ENCODE assay signal across 10 cellular contexts in genomic region chr14:91866061-91866460, GRCh38. TPM values are rescaled to one million over a fixed set of nuclear protein-coding genes. Genes with fewer than 3 reads are reported as not detected.
DNase-seq lines count a peak whose midpoint lies in the region; ATAC-seq and TF ChIP-seq lines count a peak whose summit lies in the region.
"Had no signal": no experiment of that assay in that cellular context is flagged by ENCODE, and none has a peak within 500 bp of the region (broad histone marks: within the 10 kb centered on the region; RNA-seq: fewer than 3 reads in every experiment).

No MANE protein-coding gene starts in this region.

- TF ChIP-seq CTCF in AG10803 (conservative IDR thresholded peaks at IDR 0.05; ENCODE audit: low read length) (no peak), HEK293 (tag by site-specific recombination; IDR thresholded peaks at IDR 0.05) (no peak), lower lobe of right lung (IDR thresholded peaks at IDR 0.05) (no peak)

- no peak overlapping the region for H3K27ac ChIP-seq in HEK293 (ENCODE audit: extremely low read depth, low read depth, low read length)
- peak overlapping the region; percentile 36 for H3K27ac ChIP-seq in lower lobe of right lung
- H3K27ac ChIP-seq: C4-2B had no signal

- peak overlapping the region; percentile 89 for H3K4me3 Mint-ChIP-seq in activated naive CD4-positive, alpha-beta T cell treated with anti-CD3 and anti-CD28 coated beads, Interleukin-2, amount 50 U/mL, for 24 hours

- H3K27ac Mint-ChIP-seq in activated naive CD4-positive, alpha-beta T cell treated with anti-CD3 and anti-CD28 coated beads, Interleukin-2, amount 50 U/mL, for 24 hours = peak overlapping the region; percentile 93

- no peaks in the 10 kb centered on the region for H3K27me3 ChIP-seq in lower lobe of right lung (ENCODE audit: low read depth)

- H3K4me3 ChIP-seq in AG10803 (ENCODE audit: low read length) = no peak overlapping the region
- H3K4me3 ChIP-seq in HEK293 (ENCODE audit: low read depth, low read length) = no peak overlapping the region
- H3K4me3 ChIP-seq in lower lobe of right lung = peak overlapping the region; percentile 29

- peaks cover 8% of the 10 kb centered on the region for H3K4me1 ChIP-seq in HEK293 (ENCODE audit: control insufficient read depth, insufficient read depth, low read length)
- H3K4me1 ChIP-seq in lower lobe of right lung = peaks cover 21% of the 10 kb centered on the region

- peaks cover 92% of the 10 kb centered on the region for H3K4me1 Mint-ChIP-seq in activated naive CD4-positive, alpha-beta T cell treated with anti-CD3 and anti-CD28 coated beads, Interleukin-2, amount 50 U/mL, for 24 hours

- ATAC-seq in lower lobe of right lung (peak in 1 of 2 donors; percentile 50), HG03108 (IDR thresholded peaks at IDR 0.05; ENCODE audit: unreplicated experiment) (no peak), HG03139 (IDR thresholded peaks at IDR 0.05; ENCODE audit: unreplicated experiment) (no peak)

- intact Hi-C loops in lower lobe of right lung (cut with DNase I) = no loop called here

- POLR2A ChIA-PET in HEK293 (lab: Yijun Ruan, JAX) = no interaction called here

- no peaks in the 10 kb centered on the region for H3K9me3 Mint-ChIP-seq in activated naive CD4-positive, alpha-beta T cell treated with anti-CD3 and anti-CD28 coated beads, Interleukin-2, amount 50 U/mL, for 24 hours

- H3K36me3 ChIP-seq in HEK293 (ENCODE audit: control insufficient read depth in 2 of 2, insufficient read depth in 1 of 2, low read length in 2 of 2) = no peaks in the 10 kb centered on the region
- H3K36me3 ChIP-seq in lower lobe of right lung = peaks cover 17% of the 10 kb centered on the region

- peaks cover 12% of the 10 kb centered on the region for H3K36me3 Mint-ChIP-seq in activated naive CD4-positive, alpha-beta T cell treated with anti-CD3 and anti-CD28 coated beads, Interleukin-2, amount 50 U/mL, for 24 hours

- DNase-seq in AG10803 (ENCODE audit: low read depth) (peak; percentile 71), lower lobe of right lung (no peak), NCI-H510A treated with DMSO at 0.1 percent for 48 hours (lab: John Stamatoyannopoulos, UW) (no peak), HUDEP-2 (lab: John Stamatoyannopoulos, UW; ENCODE audit: unreplicated experiment in 76 of 76) (no peak)
- DNase-seq: islet precursor cell had no signal

- H3K27me3 Mint-ChIP-seq in activated naive CD4-positive, alpha-beta T cell treated with anti-CD3 and anti-CD28 coated beads, Interleukin-2, amount 50 U/mL, for 24 hours = no peaks in the 10 kb centered on the region

- CTCF ChIA-PET in HEK293 (lab: Yijun Ruan, JAX) = interaction anchor here (0.6 kb wide), 1 partner anchor 12 kb away, joined by 3 read pairs; no protein-coding TSS in a partner anchor

- H3K9me3 ChIP-seq in HEK293 (ENCODE audit: control insufficient read depth, insufficient read depth, low read depth, low read length) = no peaks in the 10 kb centered on the region
- H3K9me3 ChIP-seq in lower lobe of right lung = no peaks in the 10 kb centered on the region

TF ChIP-seq in HEK293, 187 proteins besides CTCF, POLR2A, EP300 and RAD21:
- TF ChIP-seq BCL11B (tag by site-specific recombination; IDR thresholded peaks at IDR 0.05; ENCODE audit: low read depth) (no peak), SCRT2 (tag by site-specific recombination; IDR thresholded peaks at IDR 0.05) (peak; percentile 88), SCRT1 (tag by site-specific recombination; IDR thresholded peaks at IDR 0.05; ENCODE audit: borderline replicate concordance) (peak; percentile 66), ZNF704 (tag by site-specific recombination; IDR thresholded peaks at IDR 0.05) (no peak), REPIN1 (tag by site-specific recombination; IDR thresholded peaks at IDR 0.05; ENCODE audit: low read depth) (no peak)
TF ChIP-seq in HEK293: peak in this region for 2.

RNA-seq across cellular contexts. Expression of gene TC2N, which starts 1.3 kb away (rescaled TPM):
- total RNA-seq in lower lobe of right lung = 53.1 TPM
